In the genomic region with DNA sequence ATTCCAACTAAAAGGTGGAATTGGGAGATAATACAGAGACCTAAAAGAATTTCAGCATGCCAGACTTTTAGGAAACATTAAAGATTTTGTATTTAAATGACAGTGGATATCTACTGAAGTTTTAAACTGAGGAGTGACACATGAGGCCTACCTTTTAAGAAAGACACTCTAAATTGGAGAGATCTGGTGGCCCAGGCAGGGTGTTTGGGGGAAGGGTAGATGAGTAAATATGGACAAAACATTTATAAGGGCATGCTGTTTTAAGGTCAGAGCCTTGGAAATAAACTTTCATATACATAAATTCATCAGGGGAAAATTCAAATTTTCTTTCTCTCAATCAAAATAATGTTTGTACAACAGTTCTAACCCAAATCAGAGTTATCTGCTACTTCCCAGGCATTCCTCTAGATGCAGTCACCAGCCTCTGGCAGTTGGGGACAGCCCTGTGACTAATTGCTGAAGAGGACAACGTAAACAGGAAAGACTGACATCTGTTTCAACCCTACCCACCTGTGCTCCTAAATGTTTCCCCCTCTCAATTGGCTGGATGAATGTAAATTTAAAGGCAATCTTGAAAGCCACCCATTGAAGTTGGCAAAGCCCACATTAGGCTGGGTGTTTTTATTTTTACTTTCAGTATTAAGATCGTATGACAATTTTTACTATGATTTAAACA, we compare ENCODE assay signal across 9 cellular contexts.
DNase-seq lines count a peak whose midpoint lies in the region; ATAC-seq and TF ChIP-seq lines count a peak whose summit lies in the region.
"Had no signal": no experiment of that assay in that cellular context is flagged by ENCODE, and none has a peak within 500 bp of the region (broad histone marks: within the 10 kb centered on the region; RNA-seq: fewer than 3 reads in every experiment).

No MANE protein-coding gene starts in this region.

- H3K4me1 Mint-ChIP-seq in activated CD8-positive, alpha-beta T cell treated with anti-CD3 and anti-CD28 coated beads for 36 hours (ENCODE audit: low read depth), result peaks cover 2% of the 10 kb centered on the region
- no peaks in the 10 kb centered on the region for H3K4me1 Mint-ChIP-seq in activated CD8-positive, alpha-beta T cell treated with anti-CD3 and anti-CD28 coated beads, Interleukin-2, amount 10 ng/mL, durations not matched to agents 7 days and 5 days (ENCODE audit: low read depth)

- no peaks in the 10 kb centered on the region for H3K27me3 Mint-ChIP-seq in activated CD8-positive, alpha-beta T cell treated with anti-CD3 and anti-CD28 coated beads for 36 hours
- H3K27me3 Mint-ChIP-seq in activated CD8-positive, alpha-beta T cell treated with anti-CD3 and anti-CD28 coated beads, Interleukin-2, amount 10 ng/mL, durations not matched to agents 7 days and 5 days (ENCODE audit: low read depth), result no peaks in the 10 kb centered on the region

- CTCF ChIA-PET in activated CD8-positive, alpha-beta T cell treated with anti-CD3 and anti-CD28 coated beads for 36 hours (lab: Charles Lee), result no interaction called here
- CTCF ChIA-PET in activated CD8-positive, alpha-beta T cell treated with anti-CD3 and anti-CD28 coated beads, Interleukin-2, amount 10 ng/mL, durations not matched to agents 7 days and 5 days (lab: Charles Lee), result no interaction called here

- H3K4me3 Mint-ChIP-seq in activated CD8-positive, alpha-beta T cell treated with anti-CD3 and anti-CD28 coated beads for 36 hours, result no peak overlapping the region
- H3K4me3 Mint-ChIP-seq in activated CD8-positive, alpha-beta T cell treated with anti-CD3 and anti-CD28 coated beads, Interleukin-2, amount 10 ng/mL, durations not matched to agents 7 days and 5 days, result no peak overlapping the region

- peak; percentile 77 for ATAC-seq in activated CD8-positive, alpha-beta T cell treated with anti-CD3 and anti-CD28 coated beads for 36 hours
- ATAC-seq in activated CD8-positive, alpha-beta T cell treated with anti-CD3 and anti-CD28 coated beads, Interleukin-2, amount 10 ng/mL, durations not matched to agents 7 days and 5 days, result no peak
- peak; percentile 90 for ATAC-seq in HG03159 (IDR thresholded peaks at IDR 0.05; ENCODE audit: unreplicated experiment)

- DNase-seq in activated CD8-positive, alpha-beta T cell treated with anti-CD3 and anti-CD28 coated beads for 36 hours, result peak; percentile 13
- DNase-seq in activated CD8-positive, alpha-beta T cell treated with anti-CD3 and anti-CD28 coated beads, Interleukin-2, amount 10 ng/mL, durations not matched to agents 7 days and 5 days, result no peak
- DNase-seq in T1000 (lab: John Stamatoyannopoulos, UW) (peak; percentile 9), myocyte (ENCODE audit: low read depth) (peak; percentile 68), NCI-H748 treated with DMSO at 0.1 percent for 48 hours (lab: John Stamatoyannopoulos, UW) (no peak), posterior cingulate gyrus (no peak), NCI-H2107 (lab: John Stamatoyannopoulos, UW) (no peak)
- DNase-seq: pancreas had no signal

- H3K9me3 Mint-ChIP-seq in activated CD8-positive, alpha-beta T cell treated with anti-CD3 and anti-CD28 coated beads for 36 hours, result no peaks in the 10 kb centered on the region
- peaks cover 9% of the 10 kb centered on the region for H3K9me3 Mint-ChIP-seq in activated CD8-positive, alpha-beta T cell treated with anti-CD3 and anti-CD28 coated beads, Interleukin-2, amount 10 ng/mL, durations not matched to agents 7 days and 5 days (ENCODE audit: insufficient read depth)

- intact Hi-C loops in activated CD8-positive, alpha-beta T cell treated with anti-CD3 and anti-CD28 coated beads for 36 hours (cut with micrococcal nuclease), result no loop called here
- intact Hi-C loops in posterior cingulate gyrus (cut with DNase I), result no loop called here

- no peak overlapping the region for H3K27ac Mint-ChIP-seq in activated CD8-positive, alpha-beta T cell treated with anti-CD3 and anti-CD28 coated beads for 36 hours
- no peak overlapping the region for H3K27ac Mint-ChIP-seq in activated CD8-positive, alpha-beta T cell treated with anti-CD3 and anti-CD28 coated beads, Interleukin-2, amount 10 ng/mL, durations not matched to agents 7 days and 5 days

- H3K36me3 Mint-ChIP-seq in activated CD8-positive, alpha-beta T cell treated with anti-CD3 and anti-CD28 coated beads for 36 hours (ENCODE audit: low read depth), result no peaks in the 10 kb centered on the region
- H3K36me3 Mint-ChIP-seq in activated CD8-positive, alpha-beta T cell treated with anti-CD3 and anti-CD28 coated beads, Interleukin-2, amount 10 ng/mL, durations not matched to agents 7 days and 5 days (ENCODE audit: low read depth), result no peaks in the 10 kb centered on the region

- TF ChIP-seq CTCF in activated CD8-positive, alpha-beta T cell treated with anti-CD3 and anti-CD28 coated beads for 36 hours (IDR thresholded peaks at IDR 0.05), result no peak

- POLR2A ChIA-PET in activated CD8-positive, alpha-beta T cell treated with anti-CD3 and anti-CD28 coated beads for 36 hours (lab: Charles Lee), result no interaction called here
- POLR2A ChIA-PET in activated CD8-positive, alpha-beta T cell treated with anti-CD3 and anti-CD28 coated beads, Interleukin-2, amount 10 ng/mL, durations not matched to agents 7 days and 5 days (lab: Charles Lee), result no interaction called here

Comparison
In these comparisons a context has a peak if more than half of its experiments do, and no peak if none do; other contexts are left out.
1. DNase-seq: peak in activated CD8-positive, alpha-beta T cell treated with anti-CD3 and anti-CD28 coated beads for 36 hours (single experiment), T1000 (single experiment) and myocyte (single experiment); none in activated CD8-positive, alpha-beta T cell treated with anti-CD3 and anti-CD28 coated beads, Interleukin-2, amount 10 ng/mL, durations not matched to agents 7 days and 5 days (single experiment), NCI-H748 treated with DMSO at 0.1 percent for 48 hours (single experiment), posterior cingulate gyrus (0 of 10) and NCI-H2107 (single experiment).